Comparison of ENCODE assay signal across 1 cellular context in the genomic region with DNA sequence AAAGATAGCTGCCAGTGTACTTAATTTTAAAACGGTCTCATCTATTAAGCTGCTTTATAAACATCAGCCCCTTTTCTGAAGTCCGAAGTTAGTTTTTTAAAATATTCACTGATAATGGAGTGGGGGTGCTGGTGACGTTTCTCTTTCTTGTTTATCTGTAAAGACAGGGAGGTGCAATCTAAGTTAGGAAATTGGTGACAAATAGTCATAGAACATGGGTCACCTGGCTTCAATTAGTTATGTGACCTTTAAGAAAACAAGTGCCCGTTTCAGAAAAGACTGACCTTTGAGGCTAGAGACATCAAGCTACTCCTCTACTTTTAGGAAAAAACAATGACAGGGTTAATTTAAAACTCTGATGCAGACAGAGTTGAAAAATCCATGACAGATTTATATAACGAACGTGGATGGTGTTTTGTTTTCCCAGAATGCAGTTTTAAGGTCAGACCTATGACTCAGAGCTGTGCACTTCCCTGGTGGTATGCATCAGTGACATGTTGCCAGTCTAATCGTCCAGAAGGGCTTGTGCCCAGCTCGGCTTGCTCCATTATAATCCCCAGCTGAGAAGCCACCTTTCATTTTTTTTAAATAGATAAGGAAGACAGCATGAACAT.
TF ChIP-seq lines count a peak whose summit lies in the region.

No MANE protein-coding gene starts in this region.

TF ChIP-seq in HEK293, 187 proteins besides CTCF, POLR2A, EP300 and RAD21 (continued from another document):
- TF ChIP-seq, protein P1, sequence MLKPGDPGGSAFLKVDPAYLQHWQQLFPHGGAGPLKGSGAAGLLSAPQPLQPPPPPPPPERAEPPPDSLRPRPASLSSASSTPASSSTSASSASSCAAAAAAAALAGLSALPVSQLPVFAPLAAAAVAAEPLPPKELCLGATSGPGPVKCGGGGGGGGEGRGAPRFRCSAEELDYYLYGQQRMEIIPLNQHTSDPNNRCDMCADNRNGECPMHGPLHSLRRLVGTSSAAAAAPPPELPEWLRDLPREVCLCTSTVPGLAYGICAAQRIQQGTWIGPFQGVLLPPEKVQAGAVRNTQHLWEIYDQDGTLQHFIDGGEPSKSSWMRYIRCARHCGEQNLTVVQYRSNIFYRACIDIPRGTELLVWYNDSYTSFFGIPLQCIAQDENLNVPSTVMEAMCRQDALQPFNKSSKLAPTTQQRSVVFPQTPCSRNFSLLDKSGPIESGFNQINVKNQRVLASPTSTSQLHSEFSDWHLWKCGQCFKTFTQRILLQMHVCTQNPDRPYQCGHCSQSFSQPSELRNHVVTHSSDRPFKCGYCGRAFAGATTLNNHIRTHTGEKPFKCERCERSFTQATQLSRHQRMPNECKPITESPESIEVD (tag by site-specific recombination; IDR thresholded peaks at IDR 0.05) = peak; percentile 80
- TF ChIP-seq ZNF629 (tag by site-specific recombination; IDR thresholded peaks at IDR 0.05) (peak; percentile 84), TCF7L2 (IDR thresholded peaks at IDR 0.05; ENCODE audit: borderline replicate concordance, low read depth, low read length) (peak; percentile 46; the same call in 1 of the 2 replicates), BCL11A (tag by site-specific recombination; IDR thresholded peaks at IDR 0.05; ENCODE audit: low read depth) (no peak), ZNF10 (tag by site-specific recombination; IDR thresholded peaks at IDR 0.05) (no peak), ZNF843 (tag by site-specific recombination; IDR thresholded peaks at IDR 0.05) (peak; percentile 26; the same call in 1 of the 2 replicates), KLF10 (tag by site-specific recombination; IDR thresholded peaks at IDR 0.05) (0 out of 2 replicates have a peak, but pooled peaks have one; percentile 34), TRIM28 (IDR thresholded peaks at IDR 0.05; ENCODE audit: borderline replicate concordance, low read length) (0 out of 2 replicates have a peak, but pooled peaks have one; percentile 62), FEZF1 (tag by site-specific recombination; IDR thresholded peaks at IDR 0.05) (peak; percentile 71), ZNF394 (tag by site-specific recombination; IDR thresholded peaks at IDR 0.05; ENCODE audit: borderline replicate concordance) (peak; percentile 36; the same call in 1 of the 2 replicates), ZNF600 (tag by site-specific recombination; IDR thresholded peaks at IDR 0.05) (peak; percentile 53; the same call in 1 of the 2 replicates)
- TF ChIP-seq, protein P2, sequence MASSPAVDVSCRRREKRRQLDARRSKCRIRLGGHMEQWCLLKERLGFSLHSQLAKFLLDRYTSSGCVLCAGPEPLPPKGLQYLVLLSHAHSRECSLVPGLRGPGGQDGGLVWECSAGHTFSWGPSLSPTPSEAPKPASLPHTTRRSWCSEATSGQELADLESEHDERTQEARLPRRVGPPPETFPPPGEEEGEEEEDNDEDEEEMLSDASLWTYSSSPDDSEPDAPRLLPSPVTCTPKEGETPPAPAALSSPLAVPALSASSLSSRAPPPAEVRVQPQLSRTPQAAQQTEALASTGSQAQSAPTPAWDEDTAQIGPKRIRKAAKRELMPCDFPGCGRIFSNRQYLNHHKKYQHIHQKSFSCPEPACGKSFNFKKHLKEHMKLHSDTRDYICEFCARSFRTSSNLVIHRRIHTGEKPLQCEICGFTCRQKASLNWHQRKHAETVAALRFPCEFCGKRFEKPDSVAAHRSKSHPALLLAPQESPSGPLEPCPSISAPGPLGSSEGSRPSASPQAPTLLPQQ (tag by site-specific recombination; IDR thresholded peaks at IDR 0.05) = peak; percentile 47; the same call in 1 of the 2 replicates
- TF ChIP-seq, protein P3, sequence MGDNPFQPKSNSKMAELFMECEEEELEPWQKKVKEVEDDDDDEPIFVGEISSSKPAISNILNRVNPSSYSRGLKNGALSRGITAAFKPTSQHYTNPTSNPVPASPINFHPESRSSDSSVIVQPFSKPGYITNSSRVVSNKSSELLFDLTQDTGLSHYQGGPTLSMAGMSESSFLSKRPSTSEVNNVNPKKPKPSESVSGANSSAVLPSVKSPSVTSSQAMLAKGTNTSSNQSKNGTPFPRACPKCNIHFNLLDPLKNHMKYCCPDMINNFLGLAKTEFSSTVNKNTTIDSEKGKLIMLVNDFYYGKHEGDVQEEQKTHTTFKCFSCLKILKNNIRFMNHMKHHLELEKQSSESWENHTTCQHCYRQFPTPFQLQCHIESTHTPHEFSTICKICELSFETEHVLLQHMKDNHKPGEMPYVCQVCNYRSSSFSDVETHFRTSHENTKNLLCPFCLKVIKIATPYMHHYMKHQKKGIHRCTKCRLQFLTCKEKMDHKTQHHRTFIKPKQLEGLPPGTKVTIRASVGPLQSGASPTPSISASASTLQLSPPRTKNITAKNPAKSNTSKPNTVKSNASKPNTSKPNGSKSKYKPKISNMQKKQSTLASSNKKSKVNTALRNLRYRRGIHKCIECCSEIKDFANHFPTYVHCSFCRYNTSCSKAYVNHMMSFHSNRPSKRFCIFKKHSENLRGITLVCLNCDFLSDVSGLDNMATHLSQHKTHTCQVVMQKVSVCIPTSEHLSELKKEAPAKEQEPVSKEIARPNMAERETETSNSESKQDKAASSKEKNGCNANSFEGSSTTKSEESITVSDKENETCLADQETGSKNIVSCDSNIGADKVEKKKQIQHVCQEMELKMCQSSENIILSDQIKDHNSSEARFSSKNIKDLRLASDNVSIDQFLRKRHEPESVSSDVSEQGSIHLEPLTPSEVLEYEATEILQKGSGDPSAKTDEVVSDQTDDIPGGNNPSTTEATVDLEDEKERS (tag by site-specific recombination; IDR thresholded peaks at IDR 0.05) = no peak
- TF ChIP-seq, protein P4, sequence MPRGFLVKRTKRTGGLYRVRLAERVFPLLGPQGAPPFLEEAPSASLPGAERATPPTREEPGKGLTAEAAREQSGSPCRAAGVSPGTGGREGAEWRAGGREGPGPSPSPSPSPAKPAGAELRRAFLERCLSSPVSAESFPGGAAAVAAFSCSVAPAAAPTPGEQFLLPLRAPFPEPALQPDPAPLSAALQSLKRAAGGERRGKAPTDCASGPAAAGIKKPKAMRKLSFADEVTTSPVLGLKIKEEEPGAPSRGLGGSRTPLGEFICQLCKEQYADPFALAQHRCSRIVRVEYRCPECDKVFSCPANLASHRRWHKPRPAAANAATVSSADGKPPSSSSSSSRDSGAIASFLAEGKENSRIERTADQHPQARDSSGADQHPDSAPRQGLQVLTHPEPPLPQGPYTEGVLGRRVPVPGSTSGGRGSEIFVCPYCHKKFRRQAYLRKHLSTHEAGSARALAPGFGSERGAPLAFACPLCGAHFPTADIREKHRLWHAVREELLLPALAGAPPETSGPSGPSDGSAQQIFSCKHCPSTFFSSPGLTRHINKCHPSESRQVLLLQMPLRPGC (tag by site-specific recombination; IDR thresholded peaks at IDR 0.05) = peak; percentile 62; the same call in 1 of the 2 replicates
